ENCODE assay signal across 7 cellular contexts in the genomic region with DNA sequence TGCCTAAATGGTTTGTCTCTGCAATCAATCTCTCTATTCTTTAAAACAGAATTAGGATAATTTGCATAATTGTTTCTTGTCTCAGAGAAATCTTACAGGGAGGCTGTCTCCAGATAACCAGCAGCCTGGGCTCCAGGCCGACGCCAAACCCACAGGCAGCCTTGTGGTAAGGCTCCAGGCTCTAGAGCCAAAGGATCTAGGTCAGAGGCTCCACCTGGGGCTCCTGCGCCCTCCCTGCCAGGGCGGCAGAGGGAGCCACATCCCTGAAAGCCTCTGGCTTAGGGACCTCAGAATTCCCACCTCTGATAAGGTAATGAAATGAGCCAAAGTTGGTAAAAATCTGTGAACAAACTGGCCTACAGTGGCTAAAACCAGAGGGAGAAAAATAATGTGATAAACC.
DNase-seq lines count a peak whose midpoint lies in the region; ATAC-seq and TF ChIP-seq lines count a peak whose summit lies in the region.
"Not testable (repeated sequence)": the region's sequence is repeated elsewhere in the genome, so short reads cannot be mapped to it uniquely, and the experiment has no call there.

No MANE protein-coding gene starts in this region.

- H3K79me2 ChIP-seq in SK-N-SH (ENCODE audit: insufficient read depth): not testable (repeated sequence)

- ATAC-seq in body of pancreas: peak; percentile 47

- WGBS in SK-N-SH (ENCODE audit: low lambda C conversion rate): 52% methylated on average over 4 of the region's 4 CpGs
- 21 to 49% methylated on average over 3 of the region's 4 CpGs for WGBS in body of pancreas, 2 donors
- 35 to 63% methylated on average over 4 of the region's 4 CpGs for WGBS in sigmoid colon, 2 donors

- CTCF ChIA-PET in HEK293 (lab: Yijun Ruan, JAX); SK-N-SH (lab: Yijun Ruan, JAX): not testable (repeated sequence)

- H3K9me2 ChIP-seq in SK-N-SH: not testable (repeated sequence)

- not testable (repeated sequence) for H3K9ac ChIP-seq in SK-N-SH

- H3K4me1 ChIP-seq in HEK293 (ENCODE audit: control insufficient read depth, insufficient read depth, low read length); SK-N-SH (ENCODE audit: control insufficient read depth in 1 of 2, insufficient read depth in 2 of 2, low read depth in 1 of 2, low read length in 1 of 2); body of pancreas; sigmoid colon: not testable (repeated sequence)

- H4K20me1 ChIP-seq in SK-N-SH (ENCODE audit: insufficient read depth): not testable (repeated sequence)

- not testable (repeated sequence) for TF ChIP-seq RAD21 in SK-N-SH (IDR thresholded peaks at IDR 0.05; ENCODE audit: low read length)

- POLR2A ChIA-PET in HEK293 (lab: Yijun Ruan, JAX); SK-N-SH (lab: Yijun Ruan, JAX): not testable (repeated sequence)

- not testable (repeated sequence) for H2AFZ ChIP-seq in SK-N-SH (ENCODE audit: low read depth)

- H3K27ac ChIP-seq in HEK293 (ENCODE audit: extremely low read depth, low read depth, low read length); SK-N-SH (ENCODE audit: low read depth in 2 of 2, low read length in 1 of 2); body of pancreas; sigmoid colon: not testable (repeated sequence)

- H3F3A ChIP-seq in SK-N-SH (replicated peaks; ENCODE audit: insufficient read depth): not testable (repeated sequence)

- not testable (repeated sequence) for H3K9me3 ChIP-seq in HEK293 (ENCODE audit: control insufficient read depth, insufficient read depth, low read depth, low read length); SK-N-SH; body of pancreas; sigmoid colon

- not testable (repeated sequence) for DNase-seq in SK-N-SH
- DNase-seq in body of pancreas (peak; percentile 16 to 52 (median 30)), fibroblast of gingiva (ENCODE audit: low read depth) (peak; percentile 14), islet precursor cell (peak; percentile 87), mesenteric fat pad (ENCODE audit: low spot score) (peak; percentile 57), sigmoid colon (peak; percentile 52)

- TF ChIP-seq POLR2A in body of pancreas (IDR thresholded peaks at IDR 0.05); sigmoid colon (IDR thresholded peaks at IDR 0.05): not testable (repeated sequence)

- TF ChIP-seq CTCF in HEK293 (tag by site-specific recombination; IDR thresholded peaks at IDR 0.05); sigmoid colon (IDR thresholded peaks at IDR 0.05): not testable (repeated sequence)
- TF ChIP-seq CTCF in SK-N-SH (IDR thresholded peaks at IDR 0.05) (0 out of 2 replicates have a peak, but pooled peaks have one; percentile 9), body of pancreas (IDR thresholded peaks at IDR 0.05) (peak in 3 of 7 experiments; percentile 24 to 36 (median 36))

- TF ChIP-seq EP300 in SK-N-SH (IDR thresholded peaks at IDR 0.05; ENCODE audit: borderline replicate concordance in 1 of 2, low read depth in 1 of 2, low read length in 1 of 2); sigmoid colon (IDR thresholded peaks at IDR 0.05): not testable (repeated sequence)

- not testable (repeated sequence) for H3K4me2 ChIP-seq in SK-N-SH

- peaks cover 43% of the 10 kb centered on the region for H3K27me3 ChIP-seq in SK-N-SH (ENCODE audit: insufficient read depth)
- H3K27me3 ChIP-seq in body of pancreas: not testable (repeated sequence)
- peaks cover 0 to 19% (median 0%) of the 10 kb centered on the region in 3 donors for H3K27me3 ChIP-seq in sigmoid colon

- not testable (repeated sequence) for H3K36me3 ChIP-seq in HEK293 (ENCODE audit: control insufficient read depth in 2 of 2, insufficient read depth in 1 of 2, low read length in 2 of 2); SK-N-SH (replicated peaks in 1 of 2; ENCODE audit: control insufficient read depth in 1 of 2, insufficient read depth in 2 of 2, low read length in 1 of 2); body of pancreas (replicated peaks in 1 of 2; ENCODE audit: insufficient read depth in 1 of 2, low read depth in 2 of 2); sigmoid colon

- intact Hi-C loops in body of pancreas (cut with DNase I); sigmoid colon (cut with DNase I): not testable (repeated sequence)

- not testable (repeated sequence) for H3K4me3 ChIP-seq in HEK293 (ENCODE audit: low read depth, low read length); SK-N-SH (ENCODE audit: low read depth in 2 of 2, low read length in 1 of 2); body of pancreas; sigmoid colon

TF ChIP-seq in HEK293, 187 proteins besides CTCF, POLR2A, EP300 and RAD21:
- TF ChIP-seq ZNF335 (tag by site-specific recombination; conservative IDR thresholded peaks at IDR 0.05): 0 out of 2 replicates have a peak, but pooled peaks have one; percentile 16
- TF ChIP-seq, protein P1, sequence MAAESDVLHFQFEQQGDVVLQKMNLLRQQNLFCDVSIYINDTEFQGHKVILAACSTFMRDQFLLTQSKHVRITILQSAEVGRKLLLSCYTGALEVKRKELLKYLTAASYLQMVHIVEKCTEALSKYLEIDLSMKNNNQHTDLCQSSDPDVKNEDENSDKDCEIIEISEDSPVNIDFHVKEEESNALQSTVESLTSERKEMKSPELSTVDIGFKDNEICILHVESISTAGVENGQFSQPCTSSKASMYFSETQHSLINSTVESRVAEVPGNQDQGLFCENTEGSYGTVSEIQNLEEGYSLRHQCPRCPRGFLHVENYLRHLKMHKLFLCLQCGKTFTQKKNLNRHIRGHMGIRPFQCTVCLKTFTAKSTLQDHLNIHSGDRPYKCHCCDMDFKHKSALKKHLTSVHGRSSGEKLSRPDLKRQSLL (tag by site-specific recombination; IDR thresholded peaks at IDR 0.05): peak; percentile 74; the same call in 1 of the 2 replicates
